ENCODE assay signal across 10 cellular contexts in the genomic region with DNA sequence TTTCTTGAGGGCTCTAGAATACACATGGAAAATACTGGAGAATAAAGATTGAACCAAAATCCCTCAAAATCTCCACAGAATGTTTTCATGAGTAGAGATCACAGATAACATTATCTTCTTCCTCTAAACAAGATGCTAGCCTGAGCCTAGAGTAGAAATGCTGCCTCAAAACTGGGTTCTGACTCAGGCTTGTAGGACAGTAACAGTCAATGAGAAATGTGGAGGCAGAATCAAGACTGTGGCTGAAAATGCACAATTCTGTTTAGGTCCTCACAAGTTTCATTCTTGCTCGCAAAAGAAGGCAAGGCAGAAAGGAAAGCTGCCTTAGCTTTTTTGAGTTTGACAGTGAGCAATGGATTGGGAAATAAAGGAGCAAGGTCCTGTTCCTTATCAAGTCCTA. TPM values are rescaled to one million over a fixed set of nuclear protein-coding genes. Genes with fewer than 3 reads are reported as not detected.
"Had no signal": no experiment of that assay in that cellular context is flagged by ENCODE, and none has a peak within 500 bp of the region (broad histone marks: within the 10 kb centered on the region; RNA-seq: fewer than 3 reads in every experiment).

No MANE protein-coding gene starts in this region.

RNA-seq across cellular contexts. Expression of a gene that starts 19.5 kb away (rescaled TPM):
- total RNA-seq: activated naive CD4-positive, alpha-beta T cell treated with anti-CD3 and anti-CD28 coated beads, Interleukin-2, amount 50 U/mL, for 72 hours; activated naive CD8-positive, alpha-beta T cell treated with anti-CD3 and anti-CD28 coated beads, Interleukin-2, amount 10 ng/mL, durations not matched to agents 7 days and 5 days; activated T-cell treated with anti-CD3 and anti-CD28 coated beads, Interleukin-2, amount 50 U/mL, for 4 hours; ascending aorta; chondrocyte; dermis blood vessel endothelial cell; fibroblast of lung; fibroblast of villous mesenchyme; glomerular endothelial cell; T-helper 2 cell treated with Interferon-gamma antibody and Interleukin-4, amounts not matched to agents 100 ng/mL and 5 ng/mL, for 36 hours had no signal

RNA-seq across cellular contexts. Expression of a gene that starts 55.6 kb away (rescaled TPM):
- total RNA-seq: ascending aorta, dermis blood vessel endothelial cell, fibroblast of villous mesenchyme, glomerular endothelial cell had no signal
- polyA plus RNA-seq: fibroblast of lung had no signal
